1 cellular context compared by ENCODE assay signal in the genomic region with DNA sequence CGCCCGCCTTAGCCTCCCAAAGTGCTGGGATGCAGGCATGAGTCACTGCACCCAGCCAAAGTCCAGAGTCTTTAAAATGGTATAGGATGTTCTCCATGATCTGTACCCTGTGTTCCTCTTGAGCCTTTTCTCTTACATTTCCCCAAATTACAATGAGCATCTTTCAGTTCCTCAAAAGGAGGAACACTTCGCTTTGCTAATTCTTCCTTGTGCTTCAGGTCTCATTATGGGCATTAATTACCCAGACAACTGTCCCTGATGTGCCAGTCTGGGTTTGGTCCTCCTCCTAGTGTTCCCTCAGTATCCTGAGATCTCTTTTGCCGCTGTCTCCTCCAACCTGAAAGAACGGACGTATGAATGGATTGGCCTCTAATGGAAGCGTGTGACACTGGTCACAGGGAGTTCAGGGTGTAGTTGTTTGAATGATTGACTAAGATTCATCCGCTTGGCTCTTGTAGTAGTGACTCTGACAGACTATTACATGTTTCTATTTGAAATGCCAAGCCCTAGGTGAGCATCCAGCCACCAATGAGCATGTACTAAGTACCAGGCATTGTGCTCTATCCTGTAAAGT.
TF ChIP-seq lines count a peak whose summit lies in the region.

No MANE protein-coding gene starts in this region.

TF ChIP-seq in GM12878, 131 proteins besides CTCF, POLR2A, EP300 and RAD21 (continues in another document):
- TF ChIP-seq BACH1 (IDR thresholded peaks at IDR 0.05; ENCODE audit: borderline replicate concordance) = peak; percentile 72; the same call in 1 of the 2 replicates
- TF ChIP-seq, protein P1, sequence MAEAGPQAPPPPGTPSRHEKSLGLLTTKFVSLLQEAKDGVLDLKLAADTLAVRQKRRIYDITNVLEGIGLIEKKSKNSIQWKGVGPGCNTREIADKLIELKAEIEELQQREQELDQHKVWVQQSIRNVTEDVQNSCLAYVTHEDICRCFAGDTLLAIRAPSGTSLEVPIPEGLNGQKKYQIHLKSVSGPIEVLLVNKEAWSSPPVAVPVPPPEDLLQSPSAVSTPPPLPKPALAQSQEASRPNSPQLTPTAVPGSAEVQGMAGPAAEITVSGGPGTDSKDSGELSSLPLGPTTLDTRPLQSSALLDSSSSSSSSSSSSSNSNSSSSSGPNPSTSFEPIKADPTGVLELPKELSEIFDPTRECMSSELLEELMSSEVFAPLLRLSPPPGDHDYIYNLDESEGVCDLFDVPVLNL (IDR thresholded peaks at IDR 0.05; ENCODE audit: low read depth, low read length) = no peak
- TF ChIP-seq RAD51 (IDR thresholded peaks at IDR 0.05) = no peak
- TF ChIP-seq ZNF207 (IDR thresholded peaks at IDR 0.05; ENCODE audit: borderline replicate concordance) = no peak
- TF ChIP-seq RBBP5 (conservative IDR thresholded peaks at IDR 0.05) = no peak
- no peak for TF ChIP-seq RB1 (IDR thresholded peaks at IDR 0.05; ENCODE audit: borderline replicate concordance)
- TF ChIP-seq KLF5 (IDR thresholded peaks at IDR 0.05; ENCODE audit: partially characterized antibody) = no peak
- no peak for TF ChIP-seq SUZ12 (IDR thresholded peaks at IDR 0.05; ENCODE audit: unreplicated experiment)
- TF ChIP-seq, protein P2, sequence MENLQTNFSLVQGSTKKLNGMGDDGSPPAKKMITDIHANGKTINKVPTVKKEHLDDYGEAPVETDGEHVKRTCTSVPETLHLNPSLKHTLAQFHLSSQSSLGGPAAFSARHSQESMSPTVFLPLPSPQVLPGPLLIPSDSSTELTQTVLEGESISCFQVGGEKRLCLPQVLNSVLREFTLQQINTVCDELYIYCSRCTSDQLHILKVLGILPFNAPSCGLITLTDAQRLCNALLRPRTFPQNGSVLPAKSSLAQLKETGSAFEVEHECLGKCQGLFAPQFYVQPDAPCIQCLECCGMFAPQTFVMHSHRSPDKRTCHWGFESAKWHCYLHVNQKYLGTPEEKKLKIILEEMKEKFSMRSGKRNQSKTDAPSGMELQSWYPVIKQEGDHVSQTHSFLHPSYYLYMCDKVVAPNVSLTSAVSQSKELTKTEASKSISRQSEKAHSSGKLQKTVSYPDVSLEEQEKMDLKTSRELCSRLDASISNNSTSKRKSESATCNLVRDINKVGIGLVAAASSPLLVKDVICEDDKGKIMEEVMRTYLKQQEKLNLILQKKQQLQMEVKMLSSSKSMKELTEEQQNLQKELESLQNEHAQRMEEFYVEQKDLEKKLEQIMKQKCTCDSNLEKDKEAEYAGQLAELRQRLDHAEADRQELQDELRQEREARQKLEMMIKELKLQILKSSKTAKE (IDR thresholded peaks at IDR 0.05; ENCODE audit: low read depth, poor library complexity, severe bottlenecking) = peak; percentile 50
- TF ChIP-seq, protein P3, sequence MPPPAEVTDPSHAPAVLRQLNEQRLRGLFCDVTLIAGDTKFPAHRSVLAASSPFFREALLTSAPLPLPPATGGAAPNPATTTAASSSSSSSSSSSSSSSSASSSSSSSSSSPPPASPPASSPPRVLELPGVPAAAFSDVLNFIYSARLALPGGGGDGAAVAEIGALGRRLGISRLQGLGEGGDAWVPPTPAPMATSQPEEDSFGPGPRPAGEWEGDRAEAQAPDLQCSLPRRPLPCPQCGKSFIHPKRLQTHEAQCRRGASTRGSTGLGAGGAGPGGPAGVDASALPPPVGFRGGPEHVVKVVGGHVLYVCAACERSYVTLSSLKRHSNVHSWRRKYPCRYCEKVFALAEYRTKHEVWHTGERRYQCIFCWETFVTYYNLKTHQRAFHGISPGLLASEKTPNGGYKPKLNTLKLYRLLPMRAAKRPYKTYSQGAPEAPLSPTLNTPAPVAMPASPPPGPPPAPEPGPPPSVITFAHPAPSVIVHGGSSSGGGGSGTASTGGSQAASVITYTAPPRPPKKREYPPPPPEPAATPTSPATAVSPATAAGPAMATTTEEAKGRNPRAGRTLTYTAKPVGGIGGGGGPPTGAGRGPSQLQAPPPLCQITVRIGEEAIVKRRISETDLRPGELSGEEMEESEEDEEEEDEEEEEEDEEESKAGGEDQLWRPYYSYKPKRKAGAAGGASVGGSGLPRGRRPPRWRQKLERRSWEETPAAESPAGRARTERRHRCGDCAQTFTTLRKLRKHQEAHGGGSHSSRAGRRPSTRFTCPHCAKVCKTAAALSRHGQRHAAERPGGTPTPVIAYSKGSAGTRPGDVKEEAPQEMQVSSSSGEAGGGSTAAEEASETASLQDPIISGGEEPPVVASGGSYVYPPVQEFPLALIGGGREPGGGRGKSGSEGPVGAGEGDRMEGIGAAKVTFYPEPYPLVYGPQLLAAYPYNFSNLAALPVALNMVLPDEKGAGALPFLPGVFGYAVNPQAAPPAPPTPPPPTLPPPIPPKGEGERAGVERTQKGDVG (CRISPR knock-in tag; IDR thresholded peaks at IDR 0.05) = no peak
- no peak for TF ChIP-seq ETV6 (conservative IDR thresholded peaks at IDR 0.05 in 1 of 2, IDR thresholded peaks at IDR 0.05 in 1 of 2; ENCODE audit: borderline replicate concordance in 1 of 2, low read depth in 1 of 2)
- peak; percentile 56; the same call in 1 of the 2 replicates for TF ChIP-seq PKNOX1 (IDR thresholded peaks at IDR 0.05)
- TF ChIP-seq NKRF (conservative IDR thresholded peaks at IDR 0.05) = 0 out of 2 replicates have a peak, but pooled peaks have one; percentile 32
- TF ChIP-seq EZH2 (IDR thresholded peaks at IDR 0.05; ENCODE audit: borderline replicate concordance, control insufficient read depth, low read depth, low read length) = 0 out of 2 replicates have a peak, but pooled peaks have one; percentile 87
- peak; percentile 77 for TF ChIP-seq EED (IDR thresholded peaks at IDR 0.05; ENCODE audit: low read depth)
- TF ChIP-seq, protein P4, sequence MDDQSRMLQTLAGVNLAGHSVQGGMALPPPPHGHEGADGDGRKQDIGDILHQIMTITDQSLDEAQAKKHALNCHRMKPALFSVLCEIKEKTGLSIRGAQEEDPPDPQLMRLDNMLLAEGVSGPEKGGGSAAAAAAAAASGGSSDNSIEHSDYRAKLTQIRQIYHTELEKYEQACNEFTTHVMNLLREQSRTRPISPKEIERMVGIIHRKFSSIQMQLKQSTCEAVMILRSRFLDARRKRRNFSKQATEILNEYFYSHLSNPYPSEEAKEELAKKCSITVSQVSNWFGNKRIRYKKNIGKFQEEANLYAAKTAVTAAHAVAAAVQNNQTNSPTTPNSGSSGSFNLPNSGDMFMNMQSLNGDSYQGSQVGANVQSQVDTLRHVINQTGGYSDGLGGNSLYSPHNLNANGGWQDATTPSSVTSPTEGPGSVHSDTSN (IDR thresholded peaks at IDR 0.05; ENCODE audit: insufficient replicate concordance, low read depth, low read length) = no peak
- TF ChIP-seq TBL1XR1 (IDR thresholded peaks at IDR 0.05; ENCODE audit: low read depth, low read length) = no peak
- peak; percentile 97 for TF ChIP-seq SPI1 (IDR thresholded peaks at IDR 0.05; ENCODE audit: borderline replicate concordance, insufficient read depth, low read depth, low read length)
- no peak for TF ChIP-seq USF2 (IDR thresholded peaks at IDR 0.05; ENCODE audit: borderline replicate concordance, low read depth, low read length)
- no peak for TF ChIP-seq ZBTB33 (IDR thresholded peaks at IDR 0.05)
- TF ChIP-seq IKZF2 (IDR thresholded peaks at IDR 0.05) = peak; percentile 97 to 98
- TF ChIP-seq ATF3 (IDR thresholded peaks at IDR 0.05; ENCODE audit: borderline replicate concordance, extremely low read depth, low read depth, low read length) = no peak
- TF ChIP-seq BMI1 (IDR thresholded peaks at IDR 0.05; ENCODE audit: borderline replicate concordance) = peak; percentile 68
- TF ChIP-seq ZNF592 (IDR thresholded peaks at IDR 0.05) = no peak
